In the genomic region with DNA sequence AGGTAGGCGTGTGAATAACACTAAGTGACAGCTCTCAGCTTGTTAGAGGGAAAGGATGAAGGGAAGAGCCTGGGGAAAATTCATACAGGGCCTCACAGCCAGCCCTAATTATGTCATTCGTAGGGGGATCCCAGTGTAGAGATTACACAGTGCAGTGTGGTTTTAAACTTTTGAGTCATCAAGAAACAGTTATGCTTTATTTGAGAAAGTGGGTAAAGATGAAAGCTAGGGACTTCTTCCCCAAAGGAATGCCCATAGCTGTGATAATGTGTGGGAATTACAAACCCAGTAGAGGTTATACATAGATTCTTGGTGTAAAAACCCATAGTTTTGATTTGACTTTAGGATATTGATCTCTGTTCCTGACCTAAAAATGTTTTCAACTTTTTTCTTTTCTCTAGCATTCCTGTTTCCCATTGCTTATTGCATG, we compare ENCODE assay signal across 1 cellular context.
TF ChIP-seq lines count a peak whose summit lies in the region.

No MANE protein-coding gene starts in this region.

TF ChIP-seq in HEK293, 187 proteins besides CTCF, POLR2A, EP300 and RAD21 (continued from another document and continues in another):
- TF ChIP-seq, protein P1, sequence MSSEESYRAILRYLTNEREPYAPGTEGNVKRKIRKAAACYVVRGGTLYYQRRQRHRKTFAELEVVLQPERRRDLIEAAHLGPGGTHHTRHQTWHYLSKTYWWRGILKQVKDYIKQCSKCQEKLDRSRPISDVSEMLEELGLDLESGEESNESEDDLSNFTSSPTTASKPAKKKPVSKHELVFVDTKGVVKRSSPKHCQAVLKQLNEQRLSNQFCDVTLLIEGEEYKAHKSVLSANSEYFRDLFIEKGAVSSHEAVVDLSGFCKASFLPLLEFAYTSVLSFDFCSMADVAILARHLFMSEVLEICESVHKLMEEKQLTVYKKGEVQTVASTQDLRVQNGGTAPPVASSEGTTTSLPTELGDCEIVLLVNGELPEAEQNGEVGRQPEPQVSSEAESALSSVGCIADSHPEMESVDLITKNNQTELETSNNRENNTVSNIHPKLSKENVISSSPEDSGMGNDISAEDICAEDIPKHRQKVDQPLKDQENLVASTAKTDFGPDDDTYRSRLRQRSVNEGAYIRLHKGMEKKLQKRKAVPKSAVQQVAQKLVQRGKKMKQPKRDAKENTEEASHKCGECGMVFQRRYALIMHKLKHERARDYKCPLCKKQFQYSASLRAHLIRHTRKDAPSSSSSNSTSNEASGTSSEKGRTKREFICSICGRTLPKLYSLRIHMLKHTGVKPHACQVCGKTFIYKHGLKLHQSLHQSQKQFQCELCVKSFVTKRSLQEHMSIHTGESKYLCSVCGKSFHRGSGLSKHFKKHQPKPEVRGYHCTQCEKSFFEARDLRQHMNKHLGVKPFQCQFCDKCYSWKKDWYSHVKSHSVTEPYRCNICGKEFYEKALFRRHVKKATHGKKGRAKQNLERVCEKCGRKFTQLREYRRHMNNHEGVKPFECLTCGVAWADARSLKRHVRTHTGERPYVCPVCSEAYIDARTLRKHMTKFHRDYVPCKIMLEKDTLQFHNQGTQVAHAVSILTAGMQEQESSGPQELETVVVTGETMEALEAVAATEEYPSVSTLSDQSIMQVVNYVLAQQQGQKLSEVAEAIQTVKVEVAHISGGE (tag by site-specific recombination; conservative IDR thresholded peaks at IDR 0.05; ENCODE audit: low read depth): no peak
- TF ChIP-seq ZNF335 (tag by site-specific recombination; conservative IDR thresholded peaks at IDR 0.05) (0 out of 2 replicates have a peak, but pooled peaks have one; percentile 18), ZBTB8A (tag by site-specific recombination; IDR thresholded peaks at IDR 0.05) (no peak), YY1 (tag by site-specific recombination; IDR thresholded peaks at IDR 0.05) (no peak), ZBTB7A (tag by site-specific recombination; IDR thresholded peaks at IDR 0.05; ENCODE audit: low read depth) (no peak), SP7 (tag by site-specific recombination; IDR thresholded peaks at IDR 0.05) (peak; percentile 38; the same call in 1 of the 2 replicates), ZNF394 (tag by site-specific recombination; IDR thresholded peaks at IDR 0.05; ENCODE audit: borderline replicate concordance) (no peak), ZNF133 (tag by site-specific recombination; IDR thresholded peaks at IDR 0.05) (no peak), ZNF76 (tag by site-specific recombination; IDR thresholded peaks at IDR 0.05; ENCODE audit: borderline replicate concordance, low read depth) (no peak), ZNF555 (tag by site-specific recombination; conservative IDR thresholded peaks at IDR 0.05) (no peak), ZNF350 (tag by site-specific recombination; IDR thresholded peaks at IDR 0.05) (no peak), ZNF24 (tag by site-specific recombination; IDR thresholded peaks at IDR 0.05) (no peak), ZNF623 (tag by site-specific recombination; IDR thresholded peaks at IDR 0.05) (no peak), PRDM1 (tag by site-specific recombination; IDR thresholded peaks at IDR 0.05) (peak; percentile 72), ZNF600 (tag by site-specific recombination; IDR thresholded peaks at IDR 0.05) (no peak), ZNF37A (tag by site-specific recombination; IDR thresholded peaks at IDR 0.05) (no peak), ZNF391 (tag by site-specific recombination; IDR thresholded peaks at IDR 0.05; ENCODE audit: borderline replicate concordance, low read depth) (no peak), ZNF169 (tag by site-specific recombination; IDR thresholded peaks at IDR 0.05) (no peak), ZNF157 (tag by site-specific recombination; IDR thresholded peaks at IDR 0.05) (no peak), ZNF404 (tag by site-specific recombination; IDR thresholded peaks at IDR 0.05) (no peak), ZBTB20 (tag by site-specific recombination; IDR thresholded peaks at IDR 0.05) (no peak), ZNF48 (tag by site-specific recombination; IDR thresholded peaks at IDR 0.05) (no peak), ZNF558 (tag by site-specific recombination; IDR thresholded peaks at IDR 0.05) (no peak)
- TF ChIP-seq, protein P2, sequence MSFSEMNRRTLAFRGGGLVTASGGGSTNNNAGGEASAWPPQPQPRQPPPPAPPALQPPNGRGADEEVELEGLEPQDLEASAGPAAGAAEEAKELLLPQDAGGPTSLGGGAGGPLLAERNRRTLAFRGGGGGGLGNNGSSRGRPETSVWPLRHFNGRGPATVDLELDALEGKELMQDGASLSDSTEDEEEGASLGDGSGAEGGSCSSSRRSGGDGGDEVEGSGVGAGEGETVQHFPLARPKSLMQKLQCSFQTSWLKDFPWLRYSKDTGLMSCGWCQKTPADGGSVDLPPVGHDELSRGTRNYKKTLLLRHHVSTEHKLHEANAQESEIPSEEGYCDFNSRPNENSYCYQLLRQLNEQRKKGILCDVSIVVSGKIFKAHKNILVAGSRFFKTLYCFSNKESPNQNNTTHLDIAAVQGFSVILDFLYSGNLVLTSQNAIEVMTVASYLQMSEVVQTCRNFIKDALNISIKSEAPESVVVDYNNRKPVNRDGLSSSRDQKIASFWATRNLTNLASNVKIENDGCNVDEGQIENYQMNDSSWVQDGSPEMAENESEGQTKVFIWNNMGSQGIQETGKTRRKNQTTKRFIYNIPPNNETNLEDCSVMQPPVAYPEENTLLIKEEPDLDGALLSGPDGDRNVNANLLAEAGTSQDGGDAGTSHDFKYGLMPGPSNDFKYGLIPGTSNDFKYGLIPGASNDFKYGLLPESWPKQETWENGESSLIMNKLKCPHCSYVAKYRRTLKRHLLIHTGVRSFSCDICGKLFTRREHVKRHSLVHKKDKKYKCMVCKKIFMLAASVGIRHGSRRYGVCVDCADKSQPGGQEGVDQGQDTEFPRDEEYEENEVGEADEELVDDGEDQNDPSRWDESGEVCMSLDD (tag by site-specific recombination; IDR thresholded peaks at IDR 0.05): no peak
- TF ChIP-seq, protein P3, sequence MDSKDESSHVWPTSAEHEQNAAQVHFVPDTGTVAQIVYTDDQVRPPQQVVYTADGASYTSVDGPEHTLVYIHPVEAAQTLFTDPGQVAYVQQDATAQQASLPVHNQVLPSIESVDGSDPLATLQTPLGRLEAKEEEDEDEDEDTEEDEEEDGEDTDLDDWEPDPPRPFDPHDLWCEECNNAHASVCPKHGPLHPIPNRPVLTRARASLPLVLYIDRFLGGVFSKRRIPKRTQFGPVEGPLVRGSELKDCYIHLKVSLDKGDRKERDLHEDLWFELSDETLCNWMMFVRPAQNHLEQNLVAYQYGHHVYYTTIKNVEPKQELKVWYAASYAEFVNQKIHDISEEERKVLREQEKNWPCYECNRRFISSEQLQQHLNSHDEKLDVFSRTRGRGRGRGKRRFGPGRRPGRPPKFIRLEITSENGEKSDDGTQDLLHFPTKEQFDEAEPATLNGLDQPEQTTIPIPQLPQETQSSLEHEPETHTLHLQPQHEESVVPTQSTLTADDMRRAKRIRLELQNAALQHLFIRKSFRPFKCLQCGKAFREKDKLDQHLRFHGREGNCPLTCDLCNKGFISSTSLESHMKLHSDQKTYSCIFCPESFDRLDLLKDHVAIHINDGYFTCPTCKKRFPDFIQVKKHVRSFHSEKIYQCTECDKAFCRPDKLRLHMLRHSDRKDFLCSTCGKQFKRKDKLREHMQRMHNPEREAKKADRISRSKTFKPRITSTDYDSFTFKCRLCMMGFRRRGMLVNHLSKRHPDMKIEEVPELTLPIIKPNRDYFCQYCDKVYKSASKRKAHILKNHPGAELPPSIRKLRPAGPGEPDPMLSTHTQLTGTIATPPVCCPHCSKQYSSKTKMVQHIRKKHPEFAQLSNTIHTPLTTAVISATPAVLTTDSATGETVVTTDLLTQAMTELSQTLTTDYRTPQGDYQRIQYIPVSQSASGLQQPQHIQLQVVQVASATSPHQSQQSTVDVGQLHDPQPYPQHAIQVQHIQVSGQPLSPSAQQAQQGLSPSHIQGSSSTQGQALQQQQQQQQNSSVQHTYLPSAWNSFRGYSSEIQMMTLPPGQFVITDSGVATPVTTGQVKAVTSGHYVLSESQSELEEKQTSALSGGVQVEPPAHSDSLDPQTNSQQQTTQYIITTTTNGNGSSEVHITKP (tag by site-specific recombination; IDR thresholded peaks at IDR 0.05): peak; percentile 38; the same call in 1 of the 2 replicates
- TF ChIP-seq, protein P4, sequence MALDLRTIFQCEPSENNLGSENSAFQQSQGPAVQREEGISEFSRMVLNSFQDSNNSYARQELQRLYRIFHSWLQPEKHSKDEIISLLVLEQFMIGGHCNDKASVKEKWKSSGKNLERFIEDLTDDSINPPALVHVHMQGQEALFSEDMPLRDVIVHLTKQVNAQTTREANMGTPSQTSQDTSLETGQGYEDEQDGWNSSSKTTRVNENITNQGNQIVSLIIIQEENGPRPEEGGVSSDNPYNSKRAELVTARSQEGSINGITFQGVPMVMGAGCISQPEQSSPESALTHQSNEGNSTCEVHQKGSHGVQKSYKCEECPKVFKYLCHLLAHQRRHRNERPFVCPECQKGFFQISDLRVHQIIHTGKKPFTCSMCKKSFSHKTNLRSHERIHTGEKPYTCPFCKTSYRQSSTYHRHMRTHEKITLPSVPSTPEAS (tag by site-specific recombination; IDR thresholded peaks at IDR 0.05): no peak
- TF ChIP-seq, protein P5, sequence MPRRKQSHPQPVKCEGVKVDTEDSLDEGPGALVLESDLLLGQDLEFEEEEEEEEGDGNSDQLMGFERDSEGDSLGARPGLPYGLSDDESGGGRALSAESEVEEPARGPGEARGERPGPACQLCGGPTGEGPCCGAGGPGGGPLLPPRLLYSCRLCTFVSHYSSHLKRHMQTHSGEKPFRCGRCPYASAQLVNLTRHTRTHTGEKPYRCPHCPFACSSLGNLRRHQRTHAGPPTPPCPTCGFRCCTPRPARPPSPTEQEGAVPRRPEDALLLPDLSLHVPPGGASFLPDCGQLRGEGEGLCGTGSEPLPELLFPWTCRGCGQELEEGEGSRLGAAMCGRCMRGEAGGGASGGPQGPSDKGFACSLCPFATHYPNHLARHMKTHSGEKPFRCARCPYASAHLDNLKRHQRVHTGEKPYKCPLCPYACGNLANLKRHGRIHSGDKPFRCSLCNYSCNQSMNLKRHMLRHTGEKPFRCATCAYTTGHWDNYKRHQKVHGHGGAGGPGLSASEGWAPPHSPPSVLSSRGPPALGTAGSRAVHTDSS (tag by site-specific recombination; IDR thresholded peaks at IDR 0.05): no peak
- TF ChIP-seq, protein P6, sequence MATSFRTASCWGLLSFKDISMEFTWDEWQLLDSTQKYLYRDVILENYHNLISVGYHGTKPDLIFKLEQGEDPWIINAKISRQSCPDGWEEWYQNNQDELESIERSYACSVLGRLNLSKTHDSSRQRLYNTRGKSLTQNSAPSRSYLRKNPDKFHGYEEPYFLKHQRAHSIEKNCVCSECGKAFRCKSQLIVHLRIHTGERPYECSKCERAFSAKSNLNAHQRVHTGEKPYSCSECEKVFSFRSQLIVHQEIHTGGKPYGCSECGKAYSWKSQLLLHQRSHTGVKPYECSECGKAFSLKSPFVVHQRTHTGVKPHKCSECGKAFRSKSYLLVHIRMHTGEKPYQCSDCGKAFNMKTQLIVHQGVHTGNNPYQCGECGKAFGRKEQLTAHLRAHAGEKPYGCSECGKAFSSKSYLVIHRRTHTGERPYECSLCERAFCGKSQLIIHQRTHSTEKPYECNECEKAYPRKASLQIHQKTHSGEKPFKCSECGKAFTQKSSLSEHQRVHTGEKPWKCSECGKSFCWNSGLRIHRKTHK (tag by site-specific recombination; IDR thresholded peaks at IDR 0.05): no peak
- TF ChIP-seq, protein P7, sequence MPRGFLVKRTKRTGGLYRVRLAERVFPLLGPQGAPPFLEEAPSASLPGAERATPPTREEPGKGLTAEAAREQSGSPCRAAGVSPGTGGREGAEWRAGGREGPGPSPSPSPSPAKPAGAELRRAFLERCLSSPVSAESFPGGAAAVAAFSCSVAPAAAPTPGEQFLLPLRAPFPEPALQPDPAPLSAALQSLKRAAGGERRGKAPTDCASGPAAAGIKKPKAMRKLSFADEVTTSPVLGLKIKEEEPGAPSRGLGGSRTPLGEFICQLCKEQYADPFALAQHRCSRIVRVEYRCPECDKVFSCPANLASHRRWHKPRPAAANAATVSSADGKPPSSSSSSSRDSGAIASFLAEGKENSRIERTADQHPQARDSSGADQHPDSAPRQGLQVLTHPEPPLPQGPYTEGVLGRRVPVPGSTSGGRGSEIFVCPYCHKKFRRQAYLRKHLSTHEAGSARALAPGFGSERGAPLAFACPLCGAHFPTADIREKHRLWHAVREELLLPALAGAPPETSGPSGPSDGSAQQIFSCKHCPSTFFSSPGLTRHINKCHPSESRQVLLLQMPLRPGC (tag by site-specific recombination; IDR thresholded peaks at IDR 0.05): no peak
- TF ChIP-seq, protein P8, sequence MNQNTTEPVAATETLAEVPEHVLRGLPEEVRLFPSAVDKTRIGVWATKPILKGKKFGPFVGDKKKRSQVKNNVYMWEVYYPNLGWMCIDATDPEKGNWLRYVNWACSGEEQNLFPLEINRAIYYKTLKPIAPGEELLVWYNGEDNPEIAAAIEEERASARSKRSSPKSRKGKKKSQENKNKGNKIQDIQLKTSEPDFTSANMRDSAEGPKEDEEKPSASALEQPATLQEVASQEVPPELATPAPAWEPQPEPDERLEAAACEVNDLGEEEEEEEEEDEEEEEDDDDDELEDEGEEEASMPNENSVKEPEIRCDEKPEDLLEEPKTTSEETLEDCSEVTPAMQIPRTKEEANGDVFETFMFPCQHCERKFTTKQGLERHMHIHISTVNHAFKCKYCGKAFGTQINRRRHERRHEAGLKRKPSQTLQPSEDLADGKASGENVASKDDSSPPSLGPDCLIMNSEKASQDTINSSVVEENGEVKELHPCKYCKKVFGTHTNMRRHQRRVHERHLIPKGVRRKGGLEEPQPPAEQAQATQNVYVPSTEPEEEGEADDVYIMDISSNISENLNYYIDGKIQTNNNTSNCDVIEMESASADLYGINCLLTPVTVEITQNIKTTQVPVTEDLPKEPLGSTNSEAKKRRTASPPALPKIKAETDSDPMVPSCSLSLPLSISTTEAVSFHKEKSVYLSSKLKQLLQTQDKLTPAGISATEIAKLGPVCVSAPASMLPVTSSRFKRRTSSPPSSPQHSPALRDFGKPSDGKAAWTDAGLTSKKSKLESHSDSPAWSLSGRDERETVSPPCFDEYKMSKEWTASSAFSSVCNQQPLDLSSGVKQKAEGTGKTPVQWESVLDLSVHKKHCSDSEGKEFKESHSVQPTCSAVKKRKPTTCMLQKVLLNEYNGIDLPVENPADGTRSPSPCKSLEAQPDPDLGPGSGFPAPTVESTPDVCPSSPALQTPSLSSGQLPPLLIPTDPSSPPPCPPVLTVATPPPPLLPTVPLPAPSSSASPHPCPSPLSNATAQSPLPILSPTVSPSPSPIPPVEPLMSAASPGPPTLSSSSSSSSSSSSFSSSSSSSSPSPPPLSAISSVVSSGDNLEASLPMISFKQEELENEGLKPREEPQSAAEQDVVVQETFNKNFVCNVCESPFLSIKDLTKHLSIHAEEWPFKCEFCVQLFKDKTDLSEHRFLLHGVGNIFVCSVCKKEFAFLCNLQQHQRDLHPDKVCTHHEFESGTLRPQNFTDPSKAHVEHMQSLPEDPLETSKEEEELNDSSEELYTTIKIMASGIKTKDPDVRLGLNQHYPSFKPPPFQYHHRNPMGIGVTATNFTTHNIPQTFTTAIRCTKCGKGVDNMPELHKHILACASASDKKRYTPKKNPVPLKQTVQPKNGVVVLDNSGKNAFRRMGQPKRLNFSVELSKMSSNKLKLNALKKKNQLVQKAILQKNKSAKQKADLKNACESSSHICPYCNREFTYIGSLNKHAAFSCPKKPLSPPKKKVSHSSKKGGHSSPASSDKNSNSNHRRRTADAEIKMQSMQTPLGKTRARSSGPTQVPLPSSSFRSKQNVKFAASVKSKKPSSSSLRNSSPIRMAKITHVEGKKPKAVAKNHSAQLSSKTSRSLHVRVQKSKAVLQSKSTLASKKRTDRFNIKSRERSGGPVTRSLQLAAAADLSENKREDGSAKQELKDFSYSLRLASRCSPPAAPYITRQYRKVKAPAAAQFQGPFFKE (tag by site-specific recombination; IDR thresholded peaks at IDR 0.05; ENCODE audit: borderline replicate concordance): no peak
